In the genomic region with DNA sequence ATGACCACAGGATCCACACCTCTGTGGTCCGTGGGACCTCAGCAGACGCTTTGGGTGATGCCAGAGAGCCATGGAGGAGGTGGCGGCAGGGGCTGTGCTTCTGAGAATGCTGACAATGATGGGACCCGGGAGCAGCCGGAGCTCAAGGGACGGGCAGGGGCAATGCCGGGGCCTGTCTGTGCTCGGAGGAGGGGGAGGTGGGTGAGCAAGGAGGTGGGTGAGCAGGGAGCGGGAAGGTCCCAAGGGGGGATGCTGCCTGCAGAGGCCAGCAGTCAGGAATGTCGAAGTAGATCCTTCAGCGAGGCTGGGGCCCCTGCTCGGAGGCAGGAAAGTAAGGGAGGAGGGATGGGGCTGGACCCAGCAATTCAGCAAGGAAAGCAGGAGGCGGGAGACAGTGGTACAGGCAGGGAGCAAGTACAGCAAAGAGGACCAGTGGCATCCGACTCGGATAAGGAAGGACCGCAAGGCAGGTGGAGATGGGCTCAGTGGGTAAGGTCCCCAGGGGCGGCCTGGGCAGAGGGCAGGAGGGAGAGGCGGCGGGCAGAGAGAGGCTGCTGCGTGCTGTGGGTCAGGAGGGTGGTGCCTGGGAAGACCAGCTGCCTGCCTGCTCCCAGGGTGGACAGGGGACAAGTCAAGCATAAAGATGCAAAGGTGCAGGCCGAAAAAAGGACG, we compare ENCODE assay signal across 14 cellular contexts. TPM values are rescaled to one million over a fixed set of nuclear protein-coding genes. Genes with fewer than 3 reads are reported as not detected.
"Had no signal": no experiment of that assay in that cellular context is flagged by ENCODE, and none has a peak within 500 bp of the region (broad histone marks: within the 10 kb centered on the region; RNA-seq: fewer than 3 reads in every experiment).

No MANE protein-coding gene starts in this region.

- H3K36me3 ChIP-seq: heart right ventricle had no signal

- H3K4me1 Mint-ChIP-seq: naive thymus-derived CD8-positive, alpha-beta T cell had no signal

- H3K4me3 ChIP-seq: heart right ventricle, SK-N-MC had no signal

- H3K27ac ChIP-seq: heart right ventricle, SK-N-MC, VCaP had no signal

- DNase-seq: activated CD8-positive, alpha-beta memory T cell treated with anti-CD3 and anti-CD28 coated beads, Interleukin-2, amount 50 U/mL, for 48 hours; activated CD8-positive, alpha-beta T cell treated with anti-CD3 and anti-CD28 coated beads for 36 hours; activated naive CD4-positive, alpha-beta T cell treated with Interleukin-2 at 50 U/mL for 16 hours; caudate nucleus; cortex of kidney; effector CD8-positive, alpha-beta T cell; stimulated activated CD4-positive, alpha-beta T cell treated with anti-CD3 and anti-CD28 coated beads, Interleukin-2, amount 100 ng/mL, for 24 hours; stimulated activated naive CD4-positive, alpha-beta T cell; substantia nigra; T-helper 1 cell had no signal

- H3K27ac Mint-ChIP-seq: activated CD8-positive, alpha-beta T cell treated with anti-CD3 and anti-CD28 coated beads for 36 hours; naive thymus-derived CD8-positive, alpha-beta T cell had no signal

- ATAC-seq: activated CD8-positive, alpha-beta T cell treated with anti-CD3 and anti-CD28 coated beads for 36 hours; naive thymus-derived CD8-positive, alpha-beta T cell had no signal

- H3K4me3 Mint-ChIP-seq: activated CD8-positive, alpha-beta T cell treated with anti-CD3 and anti-CD28 coated beads for 36 hours; naive thymus-derived CD8-positive, alpha-beta T cell had no signal

RNA-seq across cellular contexts. Expression of gene ADAMTS2, which starts 49.0 kb away (rescaled TPM):
- total RNA-seq: activated CD8-positive, alpha-beta T cell treated with anti-CD3 and anti-CD28 coated beads for 36 hours; naive thymus-derived CD8-positive, alpha-beta T cell had no signal
